In genomic region chr18:6406910-6407470, GRCh38 we compare ENCODE assay signal across 20 cellular contexts. TPM values are rescaled to one million over a fixed set of nuclear protein-coding genes. Genes with fewer than 3 reads are reported as not detected.
DNase-seq lines count a peak whose midpoint lies in the region.
"Had no signal": no experiment of that assay in that cellular context is flagged by ENCODE, and none has a peak within 500 bp of the region (broad histone marks: within the 10 kb centered on the region; RNA-seq: fewer than 3 reads in every experiment).

No MANE protein-coding gene starts in this region.

- WGBS in GM23248 (ENCODE audit: low coverage in 1 of 2, low lambda C conversion rate in 2 of 2, missing lambda C conversion rate in 2 of 2), 2 experiments = 67 to 70% methylated on average over 8 of the region's 8 CpGs

- H3K27ac ChIP-seq in GM23248 (no peak overlapping the region), SJSA1 (peak overlapping the region; percentile 80)
- H3K27ac ChIP-seq: body of pancreas, coronary artery, lower lobe of right lung, thoracic aorta had no signal

- no peak overlapping the region for H3K9ac ChIP-seq in GM23248

- peak overlapping the region; percentile 64 for H3K4me2 ChIP-seq in GM23248 (ENCODE audit: unreplicated experiment)

- H3K9me2 ChIP-seq in GM23248 (ENCODE audit: insufficient read depth) = no peaks in the 10 kb centered on the region

- no peak overlapping the region for H2AFZ ChIP-seq in GM23248

- H3K79me2 ChIP-seq in GM23248 (ENCODE audit: insufficient read depth) = no peaks in the 10 kb centered on the region

- in situ Hi-C loops in GM23248 (cut with MboI) = no loop called here

- H3K4me3 ChIP-seq in GM23248 (no peak overlapping the region), SJSA1 (no peak overlapping the region)
- H3K4me3 ChIP-seq: body of pancreas, coronary artery, lower lobe of right lung, skin epidermis, thoracic aorta had no signal

- H3K4me1 ChIP-seq in GM23248 (ENCODE audit: insufficient read depth) (no peaks in the 10 kb centered on the region), SJSA1 (replicated peaks) (peaks cover 48% of the 10 kb centered on the region)

- H3K9me3 ChIP-seq in GM23248 (ENCODE audit: low read depth) (no peaks in the 10 kb centered on the region), SJSA1 (replicated peaks) (no peaks in the 10 kb centered on the region)
- H3K9me3 ChIP-seq: body of pancreas, lower lobe of right lung, thoracic aorta had no signal

- H3F3A ChIP-seq in GM23248 (ENCODE audit: insufficient read depth) = no peaks in the 10 kb centered on the region

- no peaks in the 10 kb centered on the region for H4K20me1 ChIP-seq in GM23248 (ENCODE audit: insufficient read depth)

- H3K27me3 ChIP-seq in GM23248 (replicated peaks; ENCODE audit: insufficient read depth) (peaks cover 2% of the 10 kb centered on the region), SJSA1 (replicated peaks) (no peaks in the 10 kb centered on the region)
- H3K27me3 ChIP-seq: body of pancreas had no signal

- DNase-seq in GM23248 (no peak), SJSA1 (ENCODE audit: low read depth in 1 of 2, low spot score in 2 of 2) (peak in 1 of 2 experiments; percentile 52), left kidney (ENCODE audit: low read depth, low spot score) (peak; percentile 55), superior temporal gyrus (ENCODE audit: extremely low spot score) (peak; percentile 68), NCI-H2227 (lab: John Stamatoyannopoulos, UW; ENCODE audit: unreplicated experiment) (no peak), SKM-1 (lab: John Stamatoyannopoulos, UW; ENCODE audit: unreplicated experiment) (no peak), NOMO-1 treated with DMSO at 0.1 percent for 48 hours (lab: John Stamatoyannopoulos, UW; ENCODE audit: unreplicated experiment) (no peak), SK-N-DZ (ENCODE audit: low spot score) (no peak)
- DNase-seq: activated CD8-positive, alpha-beta T cell treated with anti-CD3 and anti-CD28 coated beads, Interleukin-2, amount 10 ng/mL, durations not matched to agents 7 days and 5 days; activated T-cell treated with anti-CD3 and anti-CD28 coated beads, Interleukin-2, amount 50 U/mL, for 48 hours; erythroblast; lower lobe of right lung; naive thymus-derived CD4-positive, alpha-beta T cell; NCI-H187 treated with DMSO at 0.1 percent for 48 hours; SHP77 treated with DMSO at 0.1 percent for 48 hours; stimulated activated CD4-positive, alpha-beta T cell treated with anti-CD3 and anti-CD28 coated beads, Interleukin-4, amount 100 ng/mL, for 4 hours had no signal

- no peaks in the 10 kb centered on the region for H3K36me3 ChIP-seq in GM23248 (ENCODE audit: low read depth)
- no peaks in the 10 kb centered on the region for H3K36me3 ChIP-seq in SJSA1
- H3K36me3 ChIP-seq: lower lobe of right lung, thoracic aorta had no signal

RNA-seq across cellular contexts. Expression of gene L3MBTL4, which starts 7.7 kb away (rescaled TPM):
- total RNA-seq in GM23248 (2014; rRNA removed; shearing (Covaris generic)) = not detected in 2 replicates
- polyA plus RNA-seq in GM23248 (2016; fragmentation: Nextera tagmentation; extraction: Ambion mirVana) = not detected in 2 replicates
- 6.8 and 10.6 TPM in 2 replicates for total RNA-seq in SJSA1 (2014; rRNA removed; shearing (Covaris generic))
- not detected in 2 replicates for polyA plus RNA-seq in SK-N-DZ (2014; cell fraction: cytosol; rRNA removed)
- polyA plus RNA-seq in SK-N-DZ (2014; cell fraction: nucleus; rRNA removed) = not detected in 2 replicates
- total RNA-seq: activated CD8-positive, alpha-beta T cell treated with anti-CD3 and anti-CD28 coated beads, Interleukin-2, amount 10 ng/mL, durations not matched to agents 7 days and 5 days had no signal

Comparison
In these comparisons a context has a peak if more than half of its experiments do, and no peak if none do; other contexts are left out.
1. DNase-seq: peak in left kidney (single experiment) and superior temporal gyrus (single experiment); none in GM23248 (single experiment), NCI-H2227 (single experiment), SKM-1 (single experiment), NOMO-1 treated with DMSO at 0.1 percent for 48 hours (single experiment) and SK-N-DZ (single experiment).